9 cellular contexts compared by ENCODE assay signal in the genomic region with DNA sequence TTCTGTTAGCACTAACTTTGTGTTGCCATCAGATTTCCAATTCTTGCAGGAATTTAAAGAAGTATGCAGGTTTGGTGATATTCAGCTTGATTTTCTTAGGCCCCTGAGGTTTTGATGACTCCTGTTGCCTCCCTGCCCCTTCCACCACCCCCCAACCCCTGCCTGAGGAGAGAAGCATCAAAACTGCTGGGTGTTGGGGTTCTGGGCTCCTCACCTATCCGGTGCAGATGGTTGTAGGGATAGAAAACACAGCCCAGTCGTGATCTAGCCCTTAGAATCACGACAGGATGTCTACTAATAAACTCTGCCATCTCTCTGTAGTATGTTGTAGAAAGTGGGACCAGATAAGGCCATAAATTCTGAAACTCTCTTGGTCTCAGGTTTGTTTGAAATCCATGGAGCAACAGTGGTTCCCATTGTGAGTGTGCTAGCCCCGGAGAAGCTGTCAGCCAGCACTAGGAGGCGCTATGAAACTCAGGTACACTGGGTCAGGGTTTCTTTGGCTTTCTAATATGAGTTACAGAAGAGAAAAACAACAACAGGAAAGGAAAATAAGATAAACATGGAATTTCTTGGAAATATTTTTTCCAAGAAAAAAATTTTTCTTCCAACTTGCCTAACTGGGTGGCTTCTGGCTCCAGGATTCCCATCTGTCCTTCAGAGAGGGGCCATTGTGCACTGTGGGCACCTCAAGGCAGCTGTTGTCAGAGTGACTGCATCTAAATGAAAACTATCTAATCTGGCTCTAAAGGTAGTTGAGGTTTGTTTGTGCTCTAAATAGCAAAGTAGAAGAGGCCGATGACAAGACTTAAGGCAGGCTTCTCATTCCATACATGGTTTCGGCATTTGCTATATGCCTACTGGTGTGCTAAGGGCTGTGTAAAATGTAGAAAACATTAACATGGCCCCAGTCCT. TPM values are rescaled to one million over a fixed set of nuclear protein-coding genes. Genes with fewer than 3 reads are reported as not detected.
DNase-seq lines count a peak whose midpoint lies in the region; ATAC-seq and TF ChIP-seq lines count a peak whose summit lies in the region.
"Had no signal": no experiment of that assay in that cellular context is flagged by ENCODE, and none has a peak within 500 bp of the region (broad histone marks: within the 10 kb centered on the region; RNA-seq: fewer than 3 reads in every experiment).

No MANE protein-coding gene starts in this region.

- peaks cover 55% of the 10 kb centered on the region for H3K36me3 Mint-ChIP-seq in endodermal cell (ENCODE audit: low read depth)

- H3K36me3 ChIP-seq in endodermal cell (ENCODE audit: control insufficient read depth, insufficient read depth, low read length), result peaks cover 90% of the 10 kb centered on the region
- H3K36me3 ChIP-seq in osteoblast (ENCODE audit: insufficient read depth, low read length), result peaks cover 89% of the 10 kb centered on the region

- peak; percentile 53 for DNase-seq in ELR (ENCODE audit: low read depth)
- no peak for DNase-seq in LNCaP clone FGC (ENCODE audit: low read depth)
- peak; percentile 84 for DNase-seq in endodermal cell
- no peak for DNase-seq in osteoblast (ENCODE audit: insufficient read length, low spot score, missing footprints)
- DNase-seq in globus pallidus (ENCODE audit: low spot score), result no peak
- no peak for DNase-seq in pons (ENCODE audit: low spot score)
- no peak for DNase-seq in NCI-H2171 treated with DMSO at 0.1 percent for 48 hours (lab: John Stamatoyannopoulos, UW)
- DNase-seq: NCI-H1930 had no signal

- H3K4me3 ChIP-seq in LNCaP clone FGC (ENCODE audit: low read depth, low read length) (no peak overlapping the region), endodermal cell (ENCODE audit: low read length) (no peak overlapping the region), osteoblast (ENCODE audit: insufficient read depth, low read length) (no peak overlapping the region)

- no peak overlapping the region for H3K27ac Mint-ChIP-seq in endodermal cell

- no peaks in the 10 kb centered on the region for H4K20me1 ChIP-seq in osteoblast (ENCODE audit: insufficient read depth, low read length)

- H3K4me1 Mint-ChIP-seq in endodermal cell, result no peaks in the 10 kb centered on the region

- H3K27ac ChIP-seq in endodermal cell (ENCODE audit: low read depth, low read length), result no peak overlapping the region
- H3K27ac ChIP-seq in osteoblast (ENCODE audit: low read depth, low read length), result no peak overlapping the region

- H2AFZ ChIP-seq in osteoblast (ENCODE audit: low read length), result no peak overlapping the region

- no peak overlapping the region for H3K4me3 Mint-ChIP-seq in endodermal cell

- H3K27me3 Mint-ChIP-seq in endodermal cell (ENCODE audit: insufficient read depth), result no peaks in the 10 kb centered on the region

- H3K79me2 ChIP-seq in osteoblast (ENCODE audit: insufficient read depth, low read length), result no peaks in the 10 kb centered on the region

- no peaks in the 10 kb centered on the region for H3K4me1 ChIP-seq in endodermal cell (ENCODE audit: control insufficient read depth, insufficient read depth, low read length)
- H3K4me1 ChIP-seq in osteoblast (ENCODE audit: insufficient read depth, low read length), result no peaks in the 10 kb centered on the region

- 78 to 87% methylated on average over 4 to 7 of the region's 7 CpGs for WGBS in endodermal cell (ENCODE audit: insufficient coverage in 1 of 2, insufficient read length in 1 of 2), 2 experiments

- TF ChIP-seq CTCF in LNCaP clone FGC (IDR thresholded peaks at IDR 0.05; ENCODE audit: control insufficient read depth, extremely low read depth, insufficient read depth) (peak; percentile 63), endodermal cell (conservative IDR thresholded peaks at IDR 0.05) (peak; percentile 89), osteoblast (IDR thresholded peaks at IDR 0.05; ENCODE audit: extremely low read depth, low read depth, low read length) (peak; percentile 67)

- no peak overlapping the region for H3K4me2 ChIP-seq in osteoblast (ENCODE audit: insufficient read depth, low read length)

- H3K9me3 ChIP-seq in endodermal cell (ENCODE audit: control insufficient read depth, low read length) (no peaks in the 10 kb centered on the region), osteoblast (ENCODE audit: low read depth, low read length) (no peaks in the 10 kb centered on the region)

- no peaks in the 10 kb centered on the region for H3K9me3 Mint-ChIP-seq in endodermal cell

- H3K27me3 ChIP-seq in endodermal cell (ENCODE audit: control insufficient read depth, insufficient read depth, low read length, poor library complexity, severe bottlenecking) (no peaks in the 10 kb centered on the region), osteoblast (ENCODE audit: insufficient read depth, low read length) (no peaks in the 10 kb centered on the region)

- no peak for ATAC-seq in GM21423 (IDR thresholded peaks at IDR 0.05; ENCODE audit: unreplicated experiment)

- H3K9ac ChIP-seq in endodermal cell (ENCODE audit: extremely low read depth, low read length, poor library complexity, severe bottlenecking), result no peak overlapping the region

RNA-seq across cellular contexts. Expression of a gene that starts 8.7 kb away (rescaled TPM):
- total RNA-seq in endodermal cell, result 100 to 1,000 TPM; 237 to 293 TPM
- polyA plus RNA-seq in endodermal cell (2013, experiment 1 of 2), result 519 TPM
- polyA plus RNA-seq in endodermal cell (2013, experiment 2 of 2), result 534 TPM
- total RNA-seq in osteoblast, result 81.4 and 97.2 TPM in 2 replicates

Comparison
In these comparisons a context has a peak if more than half of its experiments do, and no peak if none do; other contexts are left out.
1. DNase-seq: peak in ELR (single experiment) and endodermal cell (single experiment); none in LNCaP clone FGC (single experiment), osteoblast (single experiment), globus pallidus (single experiment), pons (single experiment) and NCI-H2171 treated with DMSO at 0.1 percent for 48 hours (single experiment).
2. Peak in every context shown above with its lines, with median percentiles within 50 percentile points of each other: CTCF ChIP-seq.